9 cellular contexts compared by ENCODE assay signal in genomic region chr5:124754206-124754927, GRCh38. TPM values are rescaled to one million over a fixed set of nuclear protein-coding genes. Genes with fewer than 3 reads are reported as not detected.
DNase-seq lines count a peak whose midpoint lies in the region; ATAC-seq and TF ChIP-seq lines count a peak whose summit lies in the region.
"Had no signal": no experiment of that assay in that cellular context is flagged by ENCODE, and none has a peak within 500 bp of the region (broad histone marks: within the 10 kb centered on the region; RNA-seq: fewer than 3 reads in every experiment).

No MANE protein-coding gene starts in this region.

- no peak for TF ChIP-seq CTCF in hepatocyte (IDR thresholded peaks at IDR 0.05; ENCODE audit: poor library complexity)
- no peak for TF ChIP-seq CTCF in tibial nerve (IDR thresholded peaks at IDR 0.05)
- no peak for TF ChIP-seq CTCF in Peyer's patch (IDR thresholded peaks at IDR 0.05)

- peak overlapping the region; percentile 19 for H2AFZ ChIP-seq in hepatocyte

- H3K36me3 ChIP-seq in hepatocyte (replicated peaks; ENCODE audit: insufficient read depth, low read depth) (no peaks in the 10 kb centered on the region), tibial nerve (no peaks in the 10 kb centered on the region), Peyer's patch (no peaks in the 10 kb centered on the region)

- 58% methylated on average over 7 of the region's 7 CpGs for WGBS in hepatocyte (ENCODE audit: low lambda C conversion rate, missing lambda C conversion rate)
- 38 to 45% methylated on average over 7 of the region's 7 CpGs for WGBS in tibial nerve, 2 donors

- TF ChIP-seq POLR2A in tibial nerve (IDR thresholded peaks at IDR 0.05) (no peak), Peyer's patch (IDR thresholded peaks at IDR 0.05) (no peak)

- ATAC-seq in GM21515 (IDR thresholded peaks at IDR 0.05; ENCODE audit: unreplicated experiment), result no peak

- H3K27ac ChIP-seq in hepatocyte (no peak overlapping the region), tibial nerve (peak overlapping the region; percentile 31 to 76 (median 44)), Peyer's patch (no peak overlapping the region)

- H3K4me2 ChIP-seq in hepatocyte, result peak overlapping the region; percentile 49

- DNase-seq in NCI-H82 (lab: John Stamatoyannopoulos, UW) (peak; percentile 58), NCI-H82 treated with DMSO at 0.1 percent for 48 hours (lab: John Stamatoyannopoulos, UW; ENCODE audit: unreplicated experiment) (no peak), NCI-H748 treated with DMSO at 0.1 percent for 48 hours (lab: John Stamatoyannopoulos, UW) (peak; percentile 78), hepatocyte (ENCODE audit: low spot score) (no peak), tibial nerve (ENCODE audit: low spot score in 2 of 2) (no peak), Peyer's patch (no peak)
- no peak for DNase-seq in stimulated activated CD4-positive, alpha-beta T cell treated with anti-CD3 and anti-CD28 coated beads, Interleukin-2, amount 100 ng/mL, for 48 hours
- DNase-seq: stimulated activated CD4-positive, alpha-beta T cell treated with anti-CD3 and anti-CD28 coated beads, Interleukin-1b, Interleukin-23, amount 100 ng/mL, for 48 hours had no signal

- H4K20me1 ChIP-seq in hepatocyte (ENCODE audit: insufficient read depth, poor library complexity, severe bottlenecking), result no peaks in the 10 kb centered on the region

- no peaks in the 10 kb centered on the region for H3K9me2 ChIP-seq in hepatocyte (replicated peaks; ENCODE audit: insufficient read depth)

- H3K4me1 ChIP-seq in hepatocyte (ENCODE audit: insufficient read depth) (peaks cover 23% of the 10 kb centered on the region), tibial nerve (peaks cover 0 to 11% (median 0%) of the 10 kb centered on the region in 4 donors), Peyer's patch (peaks cover 0 to 4% (median 0%) of the 10 kb centered on the region in 4 donors)

- H3K27me3 ChIP-seq in hepatocyte, result no peaks in the 10 kb centered on the region
- H3K27me3 ChIP-seq in tibial nerve, result no peaks in the 10 kb centered on the region
- H3K27me3 ChIP-seq in Peyer's patch, result no peaks in the 10 kb centered on the region

- no peak overlapping the region for H3K4me3 ChIP-seq in hepatocyte
- peak overlapping the region in 2 of 4 donors; percentile 3 to 4 for H3K4me3 ChIP-seq in tibial nerve
- no peak overlapping the region for H3K4me3 ChIP-seq in Peyer's patch

- H3K79me2 ChIP-seq in hepatocyte, result no peaks in the 10 kb centered on the region

- H3K9me3 ChIP-seq in hepatocyte (ENCODE audit: low read depth), result no peaks in the 10 kb centered on the region
- no peaks in the 10 kb centered on the region for H3K9me3 ChIP-seq in tibial nerve
- no peaks in the 10 kb centered on the region for H3K9me3 ChIP-seq in Peyer's patch

- TF ChIP-seq EP300 in tibial nerve (IDR thresholded peaks at IDR 0.05), result peak; percentile 3 to 51

RNA-seq across cellular contexts. Expression of gene ZNF608, which starts 7.9 kb away (rescaled TPM):
- total RNA-seq in hepatocyte (28.5 and 30.0 TPM in 2 replicates), tibial nerve (10 to 100 TPM; 16.3 to 34.8 (median 23.7) TPM), Peyer's patch (10 to 100 TPM; 19.8 to 85.8 (median 35.3) TPM)
- polyA plus RNA-seq in hepatocyte, result 12.4 and 19.8 TPM in 2 replicates

Comparison
In these comparisons a context has a peak if more than half of its experiments do, and no peak if none do; other contexts are left out.
1. DNase-seq: peak in NCI-H82 (single experiment) and NCI-H748 treated with DMSO at 0.1 percent for 48 hours (single experiment); none in NCI-H82 treated with DMSO at 0.1 percent for 48 hours (single experiment), hepatocyte (single experiment), tibial nerve (0 of 2), stimulated activated CD4-positive, alpha-beta T cell treated with anti-CD3 and anti-CD28 coated beads, Interleukin-2, amount 100 ng/mL, for 48 hours (0 of 2) and Peyer's patch (0 of 3).
2. H3K27ac ChIP-seq: peak in tibial nerve (4 of 4); none in hepatocyte (single experiment) and Peyer's patch (0 of 4).